ENCODE assay signal across 27 cellular contexts in the genomic region with DNA sequence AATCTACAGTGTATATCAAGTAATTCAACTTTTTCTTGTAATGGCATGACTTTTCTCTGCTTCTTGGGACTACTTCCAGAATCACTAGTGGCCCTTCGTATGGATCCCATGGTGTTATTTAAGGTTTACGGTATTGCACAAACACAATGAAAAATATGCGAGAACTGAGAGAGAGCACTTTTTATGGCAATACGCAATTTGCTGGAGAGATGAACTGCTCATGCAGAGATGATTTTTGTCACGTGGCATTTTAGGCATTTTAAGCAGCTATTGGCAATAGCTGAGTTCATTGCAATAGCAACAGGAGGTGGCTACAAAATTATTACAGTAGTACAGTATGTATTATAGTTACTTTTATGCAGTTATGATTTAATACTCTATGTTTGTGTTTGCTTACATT.
"Had no signal": no experiment of that assay in that cellular context is flagged by ENCODE, and none has a peak within 500 bp of the region (broad histone marks: within the 10 kb centered on the region; RNA-seq: fewer than 3 reads in every experiment).

No MANE protein-coding gene starts in this region.

- H3K27me3 ChIP-seq: hepatocyte, pancreas, spleen, suprapubic skin, tibial artery, upper lobe of right lung had no signal

- H3K27ac ChIP-seq: hepatocyte, lower lobe of right lung, pancreas, prostate gland, spleen, suprapubic skin, thoracic aorta, tibial artery, upper lobe of right lung had no signal

- H3K4me2 ChIP-seq: hepatocyte had no signal

- DNase-seq: kidney glomerular epithelial cell; left cardiac atrium; left ventricle myocardium superior; lower lobe of right lung; mammary epithelial cell; mesenchymal stem cell; naive thymus-derived CD8-positive, alpha-beta T cell; nucleus accumbens; pancreas; posterior cingulate gyrus; retina; right cardiac atrium; small intestine; spleen; stimulated activated CD4-positive, alpha-beta T cell treated with anti-CD3 and anti-CD28 coated beads, Interleukin-4, amount 100 ng/mL, for 24 hours; stimulated activated naive CD4-positive, alpha-beta T cell; tibial artery; upper lobe of right lung had no signal

- H3K9me3 ChIP-seq: lower lobe of right lung, pancreas, prostate gland, spleen, suprapubic skin, thoracic aorta, tibial artery, upper lobe of right lung had no signal

- H3K4me1 ChIP-seq: prostate gland, spleen, upper lobe of right lung had no signal

- H2AFZ ChIP-seq: hepatocyte had no signal

- FAIRE-seq: keratinocyte, pancreas, small intestine, urothelium cell line had no signal

- H3K36me3 ChIP-seq: lower lobe of right lung, pancreas, prostate gland, spleen, suprapubic skin, thoracic aorta, tibial artery, upper lobe of right lung had no signal

- ATAC-seq: left cardiac atrium; left lobe of liver; left ventricle myocardium superior; lower lobe of right lung; naive thymus-derived CD8-positive, alpha-beta T cell; pancreas; right cardiac atrium; sciatic nerve; stimulated activated effector memory CD8-positive, alpha-beta T cell treated with anti-CD3 and anti-CD28 coated beads, Interleukin-12 subunit alpha, Interleukin-12 subunit beta, amount 100 ng/mL, for 72 hours; upper lobe of right lung had no signal

- H3K4me3 ChIP-seq: hepatocyte, lower lobe of right lung, pancreas, prostate gland, spleen, suprapubic skin, thoracic aorta, tibial artery, upper lobe of right lung had no signal
